In genomic region chr7:875476-876076, GRCh38 we compare ENCODE assay signal across 8 cellular contexts. TPM values are rescaled to one million over a fixed set of nuclear protein-coding genes. Genes with fewer than 3 reads are reported as not detected.
DNase-seq lines count a peak whose midpoint lies in the region; ATAC-seq and TF ChIP-seq lines count a peak whose summit lies in the region.

No MANE protein-coding gene starts in this region.

- WGBS in ovary, 3 donors = 46 to 62% (median 50%) methylated on average over 27 of the region's 27 CpGs

- no peak for DNase-seq in CD4-positive, alpha-beta T cell
- DNase-seq in MG63 (no peak), ovary (peak; percentile 38 to 67 (median 60)), NAMALWA (ENCODE audit: low spot score) (no peak), SIG-M5 treated with dmso at 0.1 percent for 504 hours (lab: John Stamatoyannopoulos, UW; ENCODE audit: unreplicated experiment) (no peak)

- CTCF ChIA-PET in CD4-positive, alpha-beta T cell (lab: Charles Lee) = interaction anchor here (1.2 to 1.6 kb wide), 2 partner anchors 89 to 612 kb away, joined by 3 to 8 read pairs; no protein-coding TSS in a partner anchor

- H3K4me1 ChIP-seq in duodenal mucosa (ENCODE audit: control insufficient read depth in 1 of 2, insufficient read depth in 2 of 2, low read length in 2 of 2) (peaks cover 15 to 17% of the 10 kb centered on the region in 2 donors), ovary (ENCODE audit: insufficient read depth) (peaks cover 22% of the 10 kb centered on the region)

- no peak for TF ChIP-seq POLR2A in ovary (IDR thresholded peaks at IDR 0.05)

- peak overlapping the region; percentile 41 for H3K27ac ChIP-seq in CD4-positive, alpha-beta T cell (ENCODE audit: low read depth, low read length)
- H3K27ac ChIP-seq in duodenal mucosa (ENCODE audit: low read depth, low read length) (peak overlapping the region; percentile 53), ovary (peak overlapping the region; percentile 63 to 85)

- no peaks in the 10 kb centered on the region for H3K27me3 ChIP-seq in CD4-positive, alpha-beta T cell (ENCODE audit: control insufficient read depth, insufficient read depth, low read length)
- H3K27me3 ChIP-seq in MG63 = no peaks in the 10 kb centered on the region
- no peaks in the 10 kb centered on the region for H3K27me3 ChIP-seq in duodenal mucosa (ENCODE audit: control insufficient read depth in 1 of 2, insufficient read depth in 2 of 2, low read length in 2 of 2)
- no peaks in the 10 kb centered on the region for H3K27me3 ChIP-seq in ovary

- peak overlapping the region; percentile 44 for H3K27ac Mint-ChIP-seq in CD4-positive, alpha-beta T cell

- H3K4me3 ChIP-seq in MG63 (peak overlapping the region; percentile 44), duodenal mucosa (ENCODE audit: low read depth in 1 of 2, low read length in 2 of 2) (peak overlapping the region in 1 of 2 donors; percentile 45), ovary (peak overlapping the region; percentile 43)

- POLR2A ChIA-PET in CD4-positive, alpha-beta T cell (lab: Charles Lee) = interaction anchor here (1.2 to 2.3 kb wide), 10 partner anchors 13 to 513 kb away, joined by 3 to 21 read pairs (median 6); partner anchors contain the start of genes COX19 and SUN1

- intact Hi-C loops in CD4-positive, alpha-beta T cell (cut with DNase I, micrococcal nuclease) = loop anchor here (5.0 to 10.0 kb wide), 7 partner anchors 61 to 1969 kb away; partner anchors contain the start of genes DNAAF5 (in 1 of the 2), GNA12 (in 1 of the 2) and PRKAR1B (in 1 of the 2)
- intact Hi-C loops in ovary (cut with DNase I) = loop anchor here in 2 of 4 donors (10.0 kb wide), 2 partner anchors 91 to 351 kb away; no protein-coding TSS in a partner anchor

- H3K4me1 Mint-ChIP-seq in CD4-positive, alpha-beta T cell (ENCODE audit: low read depth) = peaks cover 30% of the 10 kb centered on the region

- H3K9me3 Mint-ChIP-seq in CD4-positive, alpha-beta T cell = no peaks in the 10 kb centered on the region

- peaks cover 44% of the 10 kb centered on the region for H3K36me3 Mint-ChIP-seq in CD4-positive, alpha-beta T cell (ENCODE audit: low read depth)

- H3K4me3 Mint-ChIP-seq in CD4-positive, alpha-beta T cell = peak overlapping the region; percentile 65

- H3K9ac ChIP-seq in duodenal mucosa (ENCODE audit: low read depth in 1 of 2, low read length in 2 of 2) = no peak overlapping the region

- ATAC-seq in CD4-positive, alpha-beta T cell (ENCODE audit: poor library complexity) = no peak
- ATAC-seq in GM18519 (IDR thresholded peaks at IDR 0.05; ENCODE audit: low FRiP score, unreplicated experiment) (no peak), HG03342 (IDR thresholded peaks at IDR 0.05; ENCODE audit: unreplicated experiment) (no peak)

- H3K27me3 Mint-ChIP-seq in CD4-positive, alpha-beta T cell = no peaks in the 10 kb centered on the region

- no peaks in the 10 kb centered on the region for H3K9me3 ChIP-seq in CD4-positive, alpha-beta T cell (ENCODE audit: control insufficient read depth, low read length)
- H3K9me3 ChIP-seq in MG63 = no peaks in the 10 kb centered on the region
- H3K9me3 ChIP-seq in duodenal mucosa (ENCODE audit: control insufficient read depth in 1 of 2, low read length in 2 of 2) = no peaks in the 10 kb centered on the region
- no peaks in the 10 kb centered on the region for H3K9me3 ChIP-seq in ovary

- no peak for TF ChIP-seq EP300 in ovary (IDR thresholded peaks at IDR 0.05)

- peaks cover 52% of the 10 kb centered on the region for H3K36me3 ChIP-seq in MG63
- H3K36me3 ChIP-seq in duodenal mucosa (ENCODE audit: control insufficient read depth in 1 of 2, insufficient read depth in 2 of 2, low read length in 2 of 2) = peaks cover under 1 to 20% of the 10 kb centered on the region in 2 donors
- H3K36me3 ChIP-seq in ovary = no peaks in the 10 kb centered on the region

- no peak for TF ChIP-seq CTCF in CD4-positive, alpha-beta T cell (IDR thresholded peaks at IDR 0.05)
- TF ChIP-seq CTCF in ovary (IDR thresholded peaks at IDR 0.05) = peak in 1 of 3 donors; percentile 20

RNA-seq across cellular contexts. Expression of gene GET4, which starts 0.8 kb away (rescaled TPM):
- total RNA-seq in CD4-positive, alpha-beta T cell = 10 to 100 TPM; 84.4 to 96.4 TPM
- total RNA-seq in MG63 (2014; rRNA removed; shearing (Covaris generic); ENCODE audit: low replicate concordance) = 58.2 and 58.9 TPM in 2 replicates
- total RNA-seq in ovary = 10 to 100 TPM; 16.8 to 37.6 (median 30.4) TPM
- 10 to 100 TPM in 1 of 2 donors, 1 to 10 TPM in 1; 7.2 to 37.2 TPM for polyA plus RNA-seq in ovary

RNA-seq across cellular contexts. Expression of gene SUN1, which starts 43.3 kb away (rescaled TPM):
- total RNA-seq in CD4-positive, alpha-beta T cell = 100 to 1,000 TPM; 104 to 108 TPM
- total RNA-seq in MG63 (2014; rRNA removed; shearing (Covaris generic); ENCODE audit: low replicate concordance) = 109 and 157 TPM in 2 replicates
- 100 to 1,000 TPM; 140 to 196 (median 154) TPM for total RNA-seq in ovary
- polyA plus RNA-seq in ovary = 100 to 1,000 TPM; 100 to 135 TPM

Comparison
In these comparisons a context has a peak if more than half of its experiments do, and no peak if none do; other contexts are left out.
1. DNase-seq: peak in ovary (5 of 5); none in CD4-positive, alpha-beta T cell (0 of 10), MG63 (single experiment), NAMALWA (single experiment) and SIG-M5 treated with dmso at 0.1 percent for 504 hours (single experiment).
2. Peak in every context shown above with its lines, with median percentiles within 50 percentile points of each other: H3K27ac ChIP-seq.